ENCODE assay signal across 9 cellular contexts in the genomic region with DNA sequence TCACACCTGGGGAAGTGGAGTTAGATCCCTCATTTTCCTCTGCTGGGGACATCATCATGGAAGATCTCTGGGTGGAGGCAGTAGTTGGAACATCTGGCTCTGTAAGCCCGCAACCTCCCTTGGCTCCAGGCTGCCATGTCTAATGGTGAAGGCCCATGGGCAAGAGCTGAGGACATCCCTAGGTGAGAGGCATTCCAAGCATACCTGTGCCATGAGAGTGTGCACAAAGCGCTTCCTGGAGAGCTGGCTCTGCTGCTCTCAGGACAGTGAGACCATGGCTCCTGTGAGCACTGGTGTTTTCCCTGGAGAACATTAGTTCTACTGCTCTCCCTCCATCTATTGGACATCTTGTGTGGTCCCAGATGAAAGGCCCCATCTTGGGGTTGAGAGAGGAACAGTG. TPM values are rescaled to one million over a fixed set of nuclear protein-coding genes. Genes with fewer than 3 reads are reported as not detected.
A peak's percentile ranks its signal among the peaks of the same experiment; 100 is the strongest.
DNase-seq lines count a peak whose midpoint lies in the region; ATAC-seq and TF ChIP-seq lines count a peak whose summit lies in the region.
"Had no signal": no experiment of that assay in that cellular context is flagged by ENCODE, and none has a peak within 500 bp of the region (broad histone marks: within the 10 kb centered on the region; RNA-seq: fewer than 3 reads in every experiment).

No MANE protein-coding gene starts in this region.

- H3K9me3 ChIP-seq in breast epithelium = no peaks in the 10 kb centered on the region
- no peaks in the 10 kb centered on the region for H3K9me3 ChIP-seq in T-helper 17 cell (ENCODE audit: control insufficient read depth, low read length, poor library complexity, severe bottlenecking)
- H3K9me3 ChIP-seq in suprapubic skin = no peaks in the 10 kb centered on the region

- TF ChIP-seq CTCF in MCF 10A (IDR thresholded peaks at IDR 0.05; ENCODE audit: unreplicated experiment) (no peak), breast epithelium (IDR thresholded peaks at IDR 0.05) (no peak), suprapubic skin (IDR thresholded peaks at IDR 0.05) (no peak)

- no peaks in the 10 kb centered on the region for H3K27me3 ChIP-seq in breast epithelium
- no peaks in the 10 kb centered on the region for H3K27me3 ChIP-seq in suprapubic skin

- POLR2A ChIA-PET in MCF 10A (lab: Yijun Ruan, JAX) = no interaction called here

- DNase-seq in MCF 10A (ENCODE audit: unreplicated experiment) (peak; percentile 34), breast epithelium (ENCODE audit: low spot score in 2 of 2) (no peak), T-helper 17 cell (no peak), immature natural killer cell (no peak), suprapubic skin (ENCODE audit: low spot score in 2 of 2) (no peak), LoVo (ENCODE audit: low spot score) (no peak), nucleus accumbens (lab: John Stamatoyannopoulos, UW) (no peak), AG08395 (ENCODE audit: low spot score) (no peak)
- DNase-seq: C1 segment of cervical spinal cord had no signal

- ATAC-seq in T-helper 17 cell = no peak

- intact Hi-C loops in MCF 10A (cut with micrococcal nuclease) (no loop called here), breast epithelium (cut with DNase I; ENCODE audit: low total_unique reads) (no loop called here)

- no peak for TF ChIP-seq EP300 in suprapubic skin (IDR thresholded peaks at IDR 0.05)

- H3K27me3 Mint-ChIP-seq in MCF 10A (ENCODE audit: insufficient read depth, unreplicated experiment) (no peaks in the 10 kb centered on the region), T-helper 17 cell (no peaks in the 10 kb centered on the region), immature natural killer cell (ENCODE audit: low read depth in 3 of 3) (peaks cover 0 to 2% (median 0%) of the 10 kb centered on the region in 3 donors)

- no peak overlapping the region for H3K4me3 Mint-ChIP-seq in MCF 10A (ENCODE audit: unreplicated experiment)
- peak overlapping the region; percentile 90 for H3K4me3 Mint-ChIP-seq in T-helper 17 cell
- H3K4me3 Mint-ChIP-seq in immature natural killer cell = peak overlapping the region; percentile 75 to 83 (median 80)

- H3K27ac ChIP-seq in breast epithelium (no peak overlapping the region), suprapubic skin (peak overlapping the region; percentile 56)

- H3K4me1 ChIP-seq in breast epithelium (no peaks in the 10 kb centered on the region), suprapubic skin (peaks cover 80% of the 10 kb centered on the region)

- H3K4me3 ChIP-seq in breast epithelium = no peak overlapping the region
- H3K4me3 ChIP-seq in suprapubic skin = no peak overlapping the region

- H3K36me3 Mint-ChIP-seq in MCF 10A (ENCODE audit: insufficient read depth, unreplicated experiment) (peaks cover 12% of the 10 kb centered on the region), T-helper 17 cell (ENCODE audit: low read depth) (peaks cover 6% of the 10 kb centered on the region), immature natural killer cell (peaks cover 0 to 4% (median 0%) of the 10 kb centered on the region in 3 donors)

- no TSS peak for BruUV-seq in MCF 10A (replicated peaks; lab: Mats Ljungman, UMichigan)

- H3K36me3 ChIP-seq in breast epithelium = no peaks in the 10 kb centered on the region
- no peaks in the 10 kb centered on the region for H3K36me3 ChIP-seq in suprapubic skin

- CTCF ChIA-PET in MCF 10A (lab: Yijun Ruan, JAX) = interaction anchor here (0.6 to 1.2 kb wide), 2 partner anchors 19 to 48 kb away, joined by 3 read pairs; no protein-coding TSS in a partner anchor

- 67% methylated on average over 1 of the region's 2 CpGs for WGBS in suprapubic skin

- H3K9me3 Mint-ChIP-seq in MCF 10A (ENCODE audit: unreplicated experiment) (no peaks in the 10 kb centered on the region), immature natural killer cell (no peaks in the 10 kb centered on the region)

- H3K27ac Mint-ChIP-seq in MCF 10A (ENCODE audit: low read depth, unreplicated experiment) = no peak overlapping the region
- H3K27ac Mint-ChIP-seq in T-helper 17 cell = peak overlapping the region; percentile 96
- H3K27ac Mint-ChIP-seq in immature natural killer cell = peak overlapping the region; percentile 89 to 95 (median 92)

- H3K4me1 Mint-ChIP-seq in MCF 10A (ENCODE audit: insufficient read depth, unreplicated experiment) (peaks cover 40% of the 10 kb centered on the region), T-helper 17 cell (peaks cover 66% of the 10 kb centered on the region), immature natural killer cell (peaks cover 87 to 95% of the 10 kb centered on the region in 2 donors)

- TF ChIP-seq POLR2A in breast epithelium (IDR thresholded peaks at IDR 0.05) (no peak), suprapubic skin (IDR thresholded peaks at IDR 0.05) (no peak)

RNA-seq across cellular contexts. Expression of gene MAPKAPK3, which starts 7.7 kb away (rescaled TPM):
- 53.9 and 54.4 TPM in 2 replicates for total RNA-seq in MCF 10A (2022)
- total RNA-seq in breast epithelium = 10 to 100 TPM; 30.4 to 38.4 (median 30.8) TPM
- 10 to 100 TPM; 44.7 to 49.2 TPM for total RNA-seq in T-helper 17 cell
- polyA plus RNA-seq in immature natural killer cell = 10 to 100 TPM; 57.2 to 92.0 (median 91.2) TPM
- total RNA-seq in suprapubic skin = 100 to 1,000 TPM in 2 of 4 donors, 10 to 100 TPM in 2; 71.5 to 120 (median 99.4) TPM

RNA-seq across cellular contexts. Expression of gene CISH, which starts 13.1 kb away (rescaled TPM):
- total RNA-seq in MCF 10A (2022) = 0.26 and 0.59 TPM in 2 replicates
- 10 to 100 TPM in 2 of 3 donors, 1 to 10 TPM in 1; 5.4 to 29.6 (median 17.4) TPM for total RNA-seq in breast epithelium
- total RNA-seq in T-helper 17 cell = 10 to 100 TPM; 28.3 to 63.4 TPM
- polyA plus RNA-seq in immature natural killer cell = 10 to 100 TPM in 1 of 3 donors, 1 to 10 TPM in 2; 4.5 to 23.2 (median 7.3) TPM
- 10 to 100 TPM; 12.8 to 20.5 (median 14.7) TPM for total RNA-seq in suprapubic skin

RNA-seq across cellular contexts. Expression of gene DOCK3, which starts 50.1 kb away (rescaled TPM):
- total RNA-seq in MCF 10A (2022) (0.14 and 0.34 TPM in 2 replicates), breast epithelium (under 1 TPM; 0.64 to 0.73 (median 0.66) TPM), T-helper 17 cell (1 to 10 TPM; 1.9 to 3.2 TPM), suprapubic skin (1 to 10 TPM; 2.1 to 8.6 (median 2.9) TPM)
- polyA plus RNA-seq in immature natural killer cell = under 1 TPM in 2 of 3 donors, not detected in 1; 0.06 to 0.08 TPM

RNA-seq across cellular contexts. Expression of gene HEMK1, which starts 55.3 kb away (rescaled TPM):
- total RNA-seq in MCF 10A (2022) (19.9 and 23.8 TPM in 2 replicates), breast epithelium (10 to 100 TPM in 1 of 3 donors, 1 to 10 TPM in 2; 6.1 to 10.7 (median 9.2) TPM), T-helper 17 cell (10 to 100 TPM; 22.7 to 25.1 TPM), suprapubic skin (10 to 100 TPM in 1 of 4 donors, 1 to 10 TPM in 3; 3.8 to 10.6 (median 8.4) TPM)
- polyA plus RNA-seq in immature natural killer cell = 10 to 100 TPM; 18.3 to 54.9 (median 29.7) TPM

RNA-seq across cellular contexts. Expression of gene C3orf18, which starts 57.1 kb away (rescaled TPM):
- total RNA-seq in MCF 10A (2022) = 1.3 and 1.9 TPM in 2 replicates
- total RNA-seq in breast epithelium = 10 to 100 TPM; 10.7 to 16.8 (median 15.1) TPM
- 10 to 100 TPM; 15.0 to 17.1 TPM for total RNA-seq in T-helper 17 cell
- polyA plus RNA-seq in immature natural killer cell = 10 to 100 TPM in 2 of 3 donors, 1 to 10 TPM in 1; 8.8 to 28.8 (median 11.5) TPM
- total RNA-seq in suprapubic skin = 1 to 10 TPM; 1.3 to 3.7 (median 2.2) TPM
